Comparison of ENCODE assay signal across 1 cellular context in the genomic region with DNA sequence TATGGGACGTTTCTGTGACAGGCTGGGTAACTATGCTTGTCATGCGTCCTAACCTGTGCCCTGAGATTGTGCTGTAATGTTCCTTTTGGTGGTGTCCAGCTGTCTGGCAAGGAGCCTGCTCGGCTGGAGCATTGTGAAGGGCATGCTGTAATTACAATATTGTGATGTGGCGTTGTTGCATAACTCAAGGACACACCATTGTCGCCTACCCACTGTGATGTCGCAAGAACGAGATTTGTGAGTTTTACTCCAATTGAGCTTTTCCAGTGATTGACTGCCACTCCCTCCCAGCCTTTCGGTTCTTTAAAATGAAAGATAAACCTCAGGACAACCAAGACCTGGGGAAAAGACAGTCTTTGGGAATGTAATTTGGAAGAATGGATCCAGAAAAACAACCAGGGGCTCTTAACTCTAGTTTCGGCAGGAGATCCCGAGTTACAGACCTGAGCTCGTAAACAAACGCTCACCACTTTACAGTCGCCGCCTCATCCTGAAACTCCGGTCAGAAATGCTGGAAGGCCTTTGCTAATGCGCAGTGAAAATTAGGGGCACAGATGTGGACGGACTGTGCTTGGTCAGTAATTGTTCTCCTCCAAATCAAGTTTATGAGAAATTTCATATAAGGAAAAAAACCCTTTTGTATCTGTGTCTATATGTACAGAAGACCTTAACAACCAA.
A peak's percentile ranks its signal among the peaks of the same experiment; 100 is the strongest.
TF ChIP-seq lines count a peak whose summit lies in the region.

No MANE protein-coding gene starts in this region.

TF ChIP-seq in WTC11, 78 proteins besides CTCF, POLR2A, EP300 and RAD21:
- TF ChIP-seq, protein P1, sequence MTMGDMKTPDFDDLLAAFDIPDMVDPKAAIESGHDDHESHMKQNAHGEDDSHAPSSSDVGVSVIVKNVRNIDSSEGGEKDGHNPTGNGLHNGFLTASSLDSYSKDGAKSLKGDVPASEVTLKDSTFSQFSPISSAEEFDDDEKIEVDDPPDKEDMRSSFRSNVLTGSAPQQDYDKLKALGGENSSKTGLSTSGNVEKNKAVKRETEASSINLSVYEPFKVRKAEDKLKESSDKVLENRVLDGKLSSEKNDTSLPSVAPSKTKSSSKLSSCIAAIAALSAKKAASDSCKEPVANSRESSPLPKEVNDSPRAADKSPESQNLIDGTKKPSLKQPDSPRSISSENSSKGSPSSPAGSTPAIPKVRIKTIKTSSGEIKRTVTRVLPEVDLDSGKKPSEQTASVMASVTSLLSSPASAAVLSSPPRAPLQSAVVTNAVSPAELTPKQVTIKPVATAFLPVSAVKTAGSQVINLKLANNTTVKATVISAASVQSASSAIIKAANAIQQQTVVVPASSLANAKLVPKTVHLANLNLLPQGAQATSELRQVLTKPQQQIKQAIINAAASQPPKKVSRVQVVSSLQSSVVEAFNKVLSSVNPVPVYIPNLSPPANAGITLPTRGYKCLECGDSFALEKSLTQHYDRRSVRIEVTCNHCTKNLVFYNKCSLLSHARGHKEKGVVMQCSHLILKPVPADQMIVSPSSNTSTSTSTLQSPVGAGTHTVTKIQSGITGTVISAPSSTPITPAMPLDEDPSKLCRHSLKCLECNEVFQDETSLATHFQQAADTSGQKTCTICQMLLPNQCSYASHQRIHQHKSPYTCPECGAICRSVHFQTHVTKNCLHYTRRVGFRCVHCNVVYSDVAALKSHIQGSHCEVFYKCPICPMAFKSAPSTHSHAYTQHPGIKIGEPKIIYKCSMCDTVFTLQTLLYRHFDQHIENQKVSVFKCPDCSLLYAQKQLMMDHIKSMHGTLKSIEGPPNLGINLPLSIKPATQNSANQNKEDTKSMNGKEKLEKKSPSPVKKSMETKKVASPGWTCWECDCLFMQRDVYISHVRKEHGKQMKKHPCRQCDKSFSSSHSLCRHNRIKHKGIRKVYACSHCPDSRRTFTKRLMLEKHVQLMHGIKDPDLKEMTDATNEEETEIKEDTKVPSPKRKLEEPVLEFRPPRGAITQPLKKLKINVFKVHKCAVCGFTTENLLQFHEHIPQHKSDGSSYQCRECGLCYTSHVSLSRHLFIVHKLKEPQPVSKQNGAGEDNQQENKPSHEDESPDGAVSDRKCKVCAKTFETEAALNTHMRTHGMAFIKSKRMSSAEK (CRISPR knock-in tag; IDR thresholded peaks at IDR 0.05; ENCODE audit: borderline replicate concordance), result no peak
- TF ChIP-seq, protein P2, sequence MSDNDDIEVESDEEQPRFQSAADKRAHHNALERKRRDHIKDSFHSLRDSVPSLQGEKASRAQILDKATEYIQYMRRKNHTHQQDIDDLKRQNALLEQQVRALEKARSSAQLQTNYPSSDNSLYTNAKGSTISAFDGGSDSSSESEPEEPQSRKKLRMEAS (CRISPR knock-in tag; IDR thresholded peaks at IDR 0.05), result no peak
- TF ChIP-seq NFYB (CRISPR knock-in tag; conservative IDR thresholded peaks at IDR 0.05; ENCODE audit: low read depth) (no peak), GABPB1 (CRISPR knock-in tag; IDR thresholded peaks at IDR 0.05) (peak; percentile 83)
